Comparison of ENCODE assay signal across 1 cellular context in genomic region chr17:3893720-3894116, GRCh38.
A peak's percentile ranks its signal among the peaks of the same experiment; 100 is the strongest.
TF ChIP-seq lines count a peak whose summit lies in the region.

No MANE protein-coding gene starts in this region.

TF ChIP-seq in K562, 482 proteins besides CTCF, POLR2A, EP300 and RAD21:
- TF ChIP-seq ZNF740 (CRISPR knock-in tag; IDR thresholded peaks at IDR 0.05) (0 out of 2 replicates have a peak, but pooled peaks have one; percentile 0), ZNF740 (tag; IDR thresholded peaks at IDR 0.05) (no peak), MITF (IDR thresholded peaks at IDR 0.05) (no peak), PPARD (CRISPR knock-in tag; IDR thresholded peaks at IDR 0.05) (no peak), SUPT5H (IDR thresholded peaks at IDR 0.05) (0 out of 2 replicates have a peak, but pooled peaks have one; percentile 8), ZBTB7A (IDR thresholded peaks at IDR 0.05; ENCODE audit: borderline replicate concordance, control insufficient read depth, low read depth, low read length) (no peak), BRF1 (IDR thresholded peaks at IDR 0.05; ENCODE audit: borderline replicate concordance, extremely low read depth, insufficient read length) (no peak), KAT7 (CRISPR knock-in tag; IDR thresholded peaks at IDR 0.05; ENCODE audit: borderline replicate concordance) (no peak), KAT8 (IDR thresholded peaks at IDR 0.05; ENCODE audit: low read depth) (no peak), E2F6 (IDR thresholded peaks at IDR 0.05; ENCODE audit: borderline replicate concordance in 1 of 2, extremely low read depth in 1 of 2, insufficient read depth in 1 of 2, insufficient read length in 1 of 2, low read depth in 1 of 2, low read length in 1 of 2, poor library complexity in 1 of 2, severe bottlenecking in 1 of 2) (peak in 1 of 2 experiments; percentile 2), SRSF9 (IDR thresholded peaks at IDR 0.05; ENCODE audit: borderline replicate concordance, low read depth, low read length) (no peak), SAFB (IDR thresholded peaks at IDR 0.05; ENCODE audit: borderline replicate concordance, low read depth, low read length) (no peak), MGA (IDR thresholded peaks at IDR 0.05) (peak; percentile 47; the same call in 1 of the 2 replicates)
